12 cellular contexts compared by ENCODE assay signal in genomic region chr12:127041985-127042625, GRCh38.
DNase-seq lines count a peak whose midpoint lies in the region; ATAC-seq and TF ChIP-seq lines count a peak whose summit lies in the region.
"Had no signal": no experiment of that assay in that cellular context is flagged by ENCODE, and none has a peak within 500 bp of the region (broad histone marks: within the 10 kb centered on the region; RNA-seq: fewer than 3 reads in every experiment).

No MANE protein-coding gene starts in this region.

- TF ChIP-seq CTCF in RWPE2 (IDR thresholded peaks at IDR 0.05; ENCODE audit: poor library complexity, severe bottlenecking) (no peak), spleen (IDR thresholded peaks at IDR 0.05 in 8 of 11, conservative IDR thresholded peaks at IDR 0.05 in 3 of 11) (no peak), osteocyte (IDR thresholded peaks at IDR 0.05) (no peak)

- H3K27ac ChIP-seq in RWPE2 (ENCODE audit: poor library complexity, severe bottlenecking) = no peak overlapping the region
- no peak overlapping the region for H3K27ac ChIP-seq in spleen
- H3K27ac ChIP-seq: heart right ventricle, tibial artery had no signal

- DNase-seq in RWPE2 (ENCODE audit: low spot score) (no peak), spleen (no peak), osteocyte (ENCODE audit: extremely low spot score, unreplicated experiment) (no peak)
- DNase-seq in effector memory CD8-positive, alpha-beta T cell = no peak
- DNase-seq in activated T-cell treated with anti-CD3 and anti-CD28 coated beads, Interleukin-2, amount 50 U/mL, for 72 hours = no peak
- DNase-seq: activated T-cell treated with anti-CD3 and anti-CD28 coated beads, Interleukin-2, amount 50 U/mL, for 4 hours; heart right ventricle; tibial artery had no signal

- peaks cover 8% of the 10 kb centered on the region for H3K4me1 ChIP-seq in RWPE2 (ENCODE audit: insufficient read depth, poor library complexity, severe bottlenecking)
- peaks cover 0 to 10% (median 0%) of the 10 kb centered on the region in 6 donors for H3K4me1 ChIP-seq in spleen
- H3K4me1 ChIP-seq: heart right ventricle, tibial artery had no signal

- no peaks in the 10 kb centered on the region for H3K9me3 Mint-ChIP-seq in effector memory CD8-positive, alpha-beta T cell
- H3K9me3 Mint-ChIP-seq in osteocyte (ENCODE audit: unreplicated experiment) = peaks cover 10% of the 10 kb centered on the region
- H3K9me3 Mint-ChIP-seq in activated T-cell treated with anti-CD3 and anti-CD28 coated beads, Interleukin-2, amount 50 U/mL, for 72 hours = peaks cover 0 to 6% of the 10 kb centered on the region in 2 donors
- H3K9me3 Mint-ChIP-seq: activated T-cell treated with anti-CD3 and anti-CD28 coated beads, Interleukin-2, amount 50 U/mL, for 4 hours; central memory CD8-positive, alpha-beta T cell had no signal

- ATAC-seq in GM18520 (IDR thresholded peaks at IDR 0.05; ENCODE audit: unreplicated experiment) (peak; percentile 88), GM21526 (IDR thresholded peaks at IDR 0.05; ENCODE audit: low FRiP score, unreplicated experiment) (peak; percentile 98), HG03139 (IDR thresholded peaks at IDR 0.05; ENCODE audit: unreplicated experiment) (peak; percentile 96), RWPE2 (ENCODE audit: low read depth) (peak; percentile 49; the same call in 1 of the 3 replicates)
- ATAC-seq in effector memory CD8-positive, alpha-beta T cell (replicated peaks) = no peak
- no peak for ATAC-seq in activated T-cell treated with anti-CD3 and anti-CD28 coated beads, Interleukin-2, amount 50 U/mL, for 72 hours (replicated peaks in 1 of 2)
- ATAC-seq: activated T-cell treated with anti-CD3 and anti-CD28 coated beads, Interleukin-2, amount 50 U/mL, for 4 hours; heart right ventricle had no signal

- H3K4me1 Mint-ChIP-seq in effector memory CD8-positive, alpha-beta T cell (ENCODE audit: low read depth in 2 of 2) = peaks cover 0 to 4% of the 10 kb centered on the region in 2 donors
- H3K4me1 Mint-ChIP-seq in osteocyte (ENCODE audit: unreplicated experiment) = no peaks in the 10 kb centered on the region
- no peaks in the 10 kb centered on the region for H3K4me1 Mint-ChIP-seq in activated T-cell treated with anti-CD3 and anti-CD28 coated beads, Interleukin-2, amount 50 U/mL, for 72 hours (ENCODE audit: low read depth)
- H3K4me1 Mint-ChIP-seq: central memory CD8-positive, alpha-beta T cell had no signal

- TF ChIP-seq POLR2A in spleen (IDR thresholded peaks at IDR 0.05) = no peak

- no peaks in the 10 kb centered on the region for H3K36me3 Mint-ChIP-seq in effector memory CD8-positive, alpha-beta T cell (ENCODE audit: insufficient read depth)
- H3K36me3 Mint-ChIP-seq in osteocyte (ENCODE audit: unreplicated experiment) = no peaks in the 10 kb centered on the region
- no peaks in the 10 kb centered on the region for H3K36me3 Mint-ChIP-seq in activated T-cell treated with anti-CD3 and anti-CD28 coated beads, Interleukin-2, amount 50 U/mL, for 72 hours (ENCODE audit: insufficient read depth in 2 of 2)

- H3K4me3 ChIP-seq in RWPE2 (ENCODE audit: severe bottlenecking) = no peak overlapping the region
- no peak overlapping the region for H3K4me3 ChIP-seq in spleen
- H3K4me3 ChIP-seq: heart right ventricle, tibial artery had no signal

- intact Hi-C loops in spleen (cut with DNase I; ENCODE audit: low total_unique reads) = no loop called here

- 74 to 82% (median 79%) methylated on average over 3 of the region's 3 CpGs for WGBS in spleen, 5 donors

- H3K9me3 ChIP-seq in RWPE2 (ENCODE audit: severe bottlenecking) = no peaks in the 10 kb centered on the region
- H3K9me3 ChIP-seq in spleen = no peaks in the 10 kb centered on the region
- H3K9me3 ChIP-seq: heart right ventricle, tibial artery had no signal

- no peaks in the 10 kb centered on the region for H3K27me3 ChIP-seq in RWPE2 (ENCODE audit: insufficient read depth, poor library complexity, severe bottlenecking)
- H3K27me3 ChIP-seq in spleen (replicated peaks in 1 of 7) = peaks cover 0 to 7% (median 0%) of the 10 kb centered on the region in 7 donors
- H3K27me3 ChIP-seq: tibial artery had no signal

- no peak overlapping the region for H3K27ac Mint-ChIP-seq in effector memory CD8-positive, alpha-beta T cell
- H3K27ac Mint-ChIP-seq in osteocyte (ENCODE audit: unreplicated experiment) = no peak overlapping the region
- no peak overlapping the region for H3K27ac Mint-ChIP-seq in activated T-cell treated with anti-CD3 and anti-CD28 coated beads, Interleukin-2, amount 50 U/mL, for 72 hours

- no peaks in the 10 kb centered on the region for H3K36me3 ChIP-seq in RWPE2 (ENCODE audit: low read depth)
- H3K36me3 ChIP-seq in spleen = no peaks in the 10 kb centered on the region
- H3K36me3 ChIP-seq: heart right ventricle, tibial artery had no signal

- H3K27me3 Mint-ChIP-seq in effector memory CD8-positive, alpha-beta T cell = peaks cover 20 to 22% of the 10 kb centered on the region in 2 donors
- H3K27me3 Mint-ChIP-seq in osteocyte (ENCODE audit: unreplicated experiment) = no peaks in the 10 kb centered on the region
- H3K27me3 Mint-ChIP-seq in activated T-cell treated with anti-CD3 and anti-CD28 coated beads, Interleukin-2, amount 50 U/mL, for 72 hours (ENCODE audit: low read depth) = no peaks in the 10 kb centered on the region

- H3K4me3 Mint-ChIP-seq in effector memory CD8-positive, alpha-beta T cell = no peak overlapping the region
- no peak overlapping the region for H3K4me3 Mint-ChIP-seq in osteocyte (ENCODE audit: unreplicated experiment)
- H3K4me3 Mint-ChIP-seq in activated T-cell treated with anti-CD3 and anti-CD28 coated beads, Interleukin-2, amount 50 U/mL, for 72 hours = no peak overlapping the region
- H3K4me3 Mint-ChIP-seq: activated T-cell treated with anti-CD3 and anti-CD28 coated beads, Interleukin-2, amount 50 U/mL, for 4 hours; central memory CD8-positive, alpha-beta T cell had no signal

Comparison
In these comparisons a context has a peak if more than half of its experiments do, and no peak if none do; other contexts are left out.
1. ATAC-seq: peak in GM18520 (single experiment), GM21526 (single experiment), HG03139 (single experiment) and RWPE2 (single experiment); none in effector memory CD8-positive, alpha-beta T cell (single experiment) and activated T-cell treated with anti-CD3 and anti-CD28 coated beads, Interleukin-2, amount 50 U/mL, for 72 hours (0 of 2).